7 cellular contexts compared by ENCODE assay signal in genomic region chr15:58833681-58834426, GRCh38.
DNase-seq lines count a peak whose midpoint lies in the region; TF ChIP-seq lines count a peak whose summit lies in the region.
"Not testable (repeated sequence)": the region's sequence is repeated elsewhere in the genome, so short reads cannot be mapped to it uniquely, and the experiment has no call there.

No MANE protein-coding gene starts in this region.

- peak overlapping the region; percentile 63 for H3K9ac ChIP-seq in iPS-20b (ENCODE audit: low read depth, low read length)

- H3K27me3 Mint-ChIP-seq in IgD-negative memory B cell; endothelial cell (ENCODE audit: unreplicated experiment); nephron progenitor cell (ENCODE audit: low read depth, poor library complexity): not testable (repeated sequence)

- H3K4me3 ChIP-seq in WERI-Rb-1 (ENCODE audit: low read depth, low read length): not testable (repeated sequence)
- peak overlapping the region; percentile 53 for H3K4me3 ChIP-seq in iPS-20b (ENCODE audit: low read length)

- H3K27ac Mint-ChIP-seq in IgD-negative memory B cell (peak overlapping the region in 1 of 3 donors; percentile 35), endothelial cell (ENCODE audit: unreplicated experiment) (peak overlapping the region; percentile 80), nephron progenitor cell (peak overlapping the region; percentile 39)

- peak; percentile 17 for DNase-seq in GF-D8 (lab: John Stamatoyannopoulos, UW)
- peak; percentile 24 for DNase-seq in NCI-H82 treated with DMSO at 0.1 percent for 48 hours (lab: John Stamatoyannopoulos, UW; ENCODE audit: unreplicated experiment)
- DNase-seq in WERI-Rb-1: peak; percentile 13
- DNase-seq in endothelial cell (ENCODE audit: low spot score): peak; percentile 32
- DNase-seq in nephron progenitor cell: not testable (repeated sequence)

- not testable (repeated sequence) for TF ChIP-seq CTCF in WERI-Rb-1 (IDR thresholded peaks at IDR 0.05; ENCODE audit: low read depth, low read length); endothelial cell (IDR thresholded peaks at IDR 0.05; ENCODE audit: unreplicated experiment); nephron progenitor cell (IDR thresholded peaks at IDR 0.05)

- H3K27ac ChIP-seq in WERI-Rb-1: not testable (repeated sequence)
- peak overlapping the region; percentile 54 for H3K27ac ChIP-seq in iPS-20b (ENCODE audit: low read length)

- not testable (repeated sequence) for H3K9me3 ChIP-seq in WERI-Rb-1 (ENCODE audit: severe bottlenecking); iPS-20b (ENCODE audit: insufficient read depth, low read depth, low read length)

- H3K4me1 Mint-ChIP-seq in IgD-negative memory B cell (peaks cover 13 to 31% (median 16%) of the 10 kb centered on the region in 3 donors), endothelial cell (ENCODE audit: unreplicated experiment) (peaks cover 23% of the 10 kb centered on the region), nephron progenitor cell (peaks cover 17% of the 10 kb centered on the region)

- H3K9me3 Mint-ChIP-seq in IgD-negative memory B cell; endothelial cell (ENCODE audit: unreplicated experiment); nephron progenitor cell: not testable (repeated sequence)

- peaks cover 22% of the 10 kb centered on the region; the same call in 1 of the 2 replicates for H3K4me1 ChIP-seq in iPS-20b (ENCODE audit: insufficient read depth, low read length)

- not testable (repeated sequence) for H3K27me3 ChIP-seq in WERI-Rb-1 (ENCODE audit: insufficient read depth, low read depth, severe bottlenecking); iPS-20b (ENCODE audit: insufficient read depth, low read length)

- not testable (repeated sequence) for H3K36me3 ChIP-seq in WERI-Rb-1; iPS-20b (ENCODE audit: insufficient read depth, low read depth, low read length)

- H3K4me3 Mint-ChIP-seq in IgD-negative memory B cell: peak overlapping the region in 3 of 4 donors; percentile 65 to 90 (median 66)
- peak overlapping the region; percentile 9 for H3K4me3 Mint-ChIP-seq in endothelial cell (ENCODE audit: unreplicated experiment)
- peak overlapping the region; percentile 41 for H3K4me3 Mint-ChIP-seq in nephron progenitor cell

- not testable (repeated sequence) for H3K36me3 Mint-ChIP-seq in IgD-negative memory B cell; endothelial cell (ENCODE audit: low read depth, unreplicated experiment)
- H3K36me3 Mint-ChIP-seq in nephron progenitor cell (ENCODE audit: low read depth): peaks cover 22% of the 10 kb centered on the region

Comparison
In these comparisons a context has a peak if more than half of its experiments do, and no peak if none do; other contexts are left out.
1. H3K4me3 Mint-ChIP-seq: peak in every context shown above with its lines; median percentile 66 in IgD-negative memory B cell; 41 in nephron progenitor cell; 9 in endothelial cell.